Comparison of ENCODE assay signal across 12 cellular contexts in the genomic region with DNA sequence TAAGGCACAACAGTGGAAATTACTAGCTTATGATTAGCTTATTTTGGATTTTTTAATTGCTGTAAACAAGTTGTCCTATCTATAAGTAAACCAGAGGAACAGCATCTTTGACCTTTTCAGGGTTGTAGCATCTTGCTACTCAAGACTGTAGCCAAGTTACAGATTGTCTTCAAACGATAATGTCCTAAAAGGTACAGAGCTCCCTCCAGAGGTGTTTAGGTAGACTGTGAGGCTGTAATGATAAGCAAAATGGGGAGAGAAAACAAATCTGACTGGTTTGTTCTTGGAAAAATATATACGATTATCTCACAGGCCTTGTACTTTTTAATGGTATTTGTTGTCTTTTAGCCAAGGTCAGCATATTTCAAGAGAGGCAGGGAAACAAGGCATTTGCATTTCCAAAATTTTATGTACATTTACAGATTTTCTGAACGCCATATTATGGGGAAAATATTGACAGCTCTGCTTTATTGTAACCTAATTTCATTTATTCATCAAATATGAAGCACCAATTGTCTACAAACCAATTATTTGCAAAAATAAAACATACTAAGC.
DNase-seq lines count a peak whose midpoint lies in the region; ATAC-seq and TF ChIP-seq lines count a peak whose summit lies in the region.
"Had no signal": no experiment of that assay in that cellular context is flagged by ENCODE, and none has a peak within 500 bp of the region (broad histone marks: within the 10 kb centered on the region; RNA-seq: fewer than 3 reads in every experiment).

No MANE protein-coding gene starts in this region.

- H3K9ac ChIP-seq in endodermal cell (ENCODE audit: extremely low read depth, low read length, poor library complexity, severe bottlenecking): no peak overlapping the region

- no peaks in the 10 kb centered on the region for H3K36me3 Mint-ChIP-seq in endodermal cell (ENCODE audit: low read depth)
- no peaks in the 10 kb centered on the region for H3K36me3 Mint-ChIP-seq in activated CD4-positive, alpha-beta memory T cell treated with anti-CD3 and anti-CD28 coated beads for 36 hours

- H3K27ac ChIP-seq in HEK293 (ENCODE audit: extremely low read depth, low read depth, low read length) (no peak overlapping the region), endodermal cell (ENCODE audit: low read depth, low read length) (no peak overlapping the region)
- H3K27ac ChIP-seq: Peyer's patch, suprapubic skin had no signal

- no peaks in the 10 kb centered on the region for H3K27me3 ChIP-seq in endodermal cell (ENCODE audit: control insufficient read depth, insufficient read depth, low read length, poor library complexity, severe bottlenecking)
- H3K27me3 ChIP-seq: Peyer's patch, suprapubic skin had no signal

- H3K4me3 ChIP-seq in HEK293 (ENCODE audit: low read depth, low read length) (no peak overlapping the region), endodermal cell (ENCODE audit: low read length) (no peak overlapping the region)
- H3K4me3 ChIP-seq: mucosa of descending colon, Peyer's patch, suprapubic skin had no signal

- ATAC-seq in GM18517 (IDR thresholded peaks at IDR 0.05; ENCODE audit: unreplicated experiment): no peak
- ATAC-seq: mucosa of descending colon had no signal

- H3K27ac Mint-ChIP-seq in endodermal cell: no peak overlapping the region
- no peak overlapping the region for H3K27ac Mint-ChIP-seq in activated CD4-positive, alpha-beta memory T cell treated with anti-CD3 and anti-CD28 coated beads for 36 hours

- H3K4me1 ChIP-seq in HEK293 (ENCODE audit: control insufficient read depth, insufficient read depth, low read length) (no peaks in the 10 kb centered on the region), endodermal cell (ENCODE audit: control insufficient read depth, insufficient read depth, low read length) (no peaks in the 10 kb centered on the region)
- H3K4me1 ChIP-seq: Peyer's patch, suprapubic skin had no signal

- H3K9me3 Mint-ChIP-seq in endodermal cell: no peaks in the 10 kb centered on the region
- peaks cover 5% of the 10 kb centered on the region for H3K9me3 Mint-ChIP-seq in activated CD4-positive, alpha-beta memory T cell treated with anti-CD3 and anti-CD28 coated beads for 36 hours

- intact Hi-C loops in activated CD4-positive, alpha-beta memory T cell treated with anti-CD3 and anti-CD28 coated beads for 36 hours (cut with micrococcal nuclease): no loop called here

- H3K9me3 ChIP-seq in HEK293 (ENCODE audit: control insufficient read depth, insufficient read depth, low read depth, low read length) (no peaks in the 10 kb centered on the region), endodermal cell (ENCODE audit: control insufficient read depth, low read length) (no peaks in the 10 kb centered on the region)
- H3K9me3 ChIP-seq: mucosa of descending colon, Peyer's patch, suprapubic skin had no signal

- TF ChIP-seq CTCF in HEK293 (tag by site-specific recombination; IDR thresholded peaks at IDR 0.05) (no peak), endodermal cell (conservative IDR thresholded peaks at IDR 0.05) (peak; percentile 87)

- 75 to 79% methylated on average over 2 to 3 of the region's 3 CpGs for WGBS in endodermal cell (ENCODE audit: insufficient coverage in 1 of 2, insufficient read length in 1 of 2), 2 experiments

- H3K36me3 ChIP-seq in HEK293 (ENCODE audit: control insufficient read depth in 2 of 2, insufficient read depth in 1 of 2, low read length in 2 of 2) (no peaks in the 10 kb centered on the region), endodermal cell (ENCODE audit: control insufficient read depth, insufficient read depth, low read length) (no peaks in the 10 kb centered on the region)
- H3K36me3 ChIP-seq: Peyer's patch, suprapubic skin had no signal

- CTCF ChIA-PET in HEK293 (lab: Yijun Ruan, JAX): interaction anchor here (0.6 to 1.5 kb wide), 7 partner anchors 11 to 1236 kb away, joined by 3 to 4 read pairs (median 3); no protein-coding TSS in a partner anchor
- CTCF ChIA-PET in activated CD4-positive, alpha-beta memory T cell treated with anti-CD3 and anti-CD28 coated beads for 36 hours (lab: Charles Lee): interaction anchor here (0.6 kb wide), 1 partner anchor 1855 kb away, joined by 3 read pairs; no protein-coding TSS in a partner anchor

- DNase-seq in OCI-M1 (lab: John Stamatoyannopoulos, UW) (peak; percentile 5), endodermal cell (no peak), pons (ENCODE audit: low spot score) (peak; percentile 11)
- DNase-seq in effector CD4-positive, alpha-beta T cell: no peak
- no peak for DNase-seq in activated CD4-positive, alpha-beta memory T cell treated with anti-CD3 and anti-CD28 coated beads for 36 hours
- DNase-seq: DMS153, mucosa of descending colon, NCI-H187, Peyer's patch had no signal

- POLR2A ChIA-PET in HEK293 (lab: Yijun Ruan, JAX): no interaction called here
- POLR2A ChIA-PET in activated CD4-positive, alpha-beta memory T cell treated with anti-CD3 and anti-CD28 coated beads for 36 hours (lab: Charles Lee): no interaction called here

- H3K4me3 Mint-ChIP-seq in endodermal cell: no peak overlapping the region
- no peak overlapping the region for H3K4me3 Mint-ChIP-seq in activated CD4-positive, alpha-beta memory T cell treated with anti-CD3 and anti-CD28 coated beads for 36 hours

- no peaks in the 10 kb centered on the region for H3K27me3 Mint-ChIP-seq in endodermal cell (ENCODE audit: insufficient read depth)
- H3K27me3 Mint-ChIP-seq in activated CD4-positive, alpha-beta memory T cell treated with anti-CD3 and anti-CD28 coated beads for 36 hours: no peaks in the 10 kb centered on the region

- no peaks in the 10 kb centered on the region for H3K4me1 Mint-ChIP-seq in endodermal cell
- no peaks in the 10 kb centered on the region for H3K4me1 Mint-ChIP-seq in activated CD4-positive, alpha-beta memory T cell treated with anti-CD3 and anti-CD28 coated beads for 36 hours (ENCODE audit: low read depth)

TF ChIP-seq in HEK293, 187 proteins besides CTCF, POLR2A, EP300 and RAD21:
- TF ChIP-seq ZNF354C (tag by site-specific recombination; IDR thresholded peaks at IDR 0.05; ENCODE audit: borderline replicate concordance, low read depth): no peak
- peak; percentile 13; the same call in 1 of the 2 replicates for TF ChIP-seq ZNF654 (tag by site-specific recombination; IDR thresholded peaks at IDR 0.05; ENCODE audit: low read depth)
- TF ChIP-seq, protein P1, sequence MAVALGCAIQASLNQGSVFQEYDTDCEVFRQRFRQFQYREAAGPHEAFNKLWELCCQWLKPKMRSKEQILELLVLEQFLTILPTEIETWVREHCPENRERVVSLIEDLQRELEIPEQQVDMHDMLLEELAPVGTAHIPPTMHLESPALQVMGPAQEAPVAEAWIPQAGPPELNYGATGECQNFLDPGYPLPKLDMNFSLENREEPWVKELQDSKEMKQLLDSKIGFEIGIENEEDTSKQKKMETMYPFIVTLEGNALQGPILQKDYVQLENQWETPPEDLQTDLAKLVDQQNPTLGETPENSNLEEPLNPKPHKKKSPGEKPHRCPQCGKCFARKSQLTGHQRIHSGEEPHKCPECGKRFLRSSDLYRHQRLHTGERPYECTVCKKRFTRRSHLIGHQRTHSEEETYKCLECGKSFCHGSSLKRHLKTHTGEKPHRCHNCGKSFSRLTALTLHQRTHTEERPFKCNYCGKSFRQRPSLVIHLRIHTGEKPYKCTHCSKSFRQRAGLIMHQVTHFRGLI (tag by site-specific recombination; IDR thresholded peaks at IDR 0.05): no peak

Comparison
In these comparisons a context has a peak if more than half of its experiments do, and no peak if none do; other contexts are left out.
1. DNase-seq: peak in OCI-M1 (single experiment) and pons (single experiment); none in endodermal cell (single experiment), effector CD4-positive, alpha-beta T cell (single experiment) and activated CD4-positive, alpha-beta memory T cell treated with anti-CD3 and anti-CD28 coated beads for 36 hours (single experiment).